In genomic region chr3:189272500-189273119, GRCh38 we compare ENCODE assay signal across 8 cellular contexts.
DNase-seq lines count a peak whose midpoint lies in the region; ATAC-seq and TF ChIP-seq lines count a peak whose summit lies in the region.

No MANE protein-coding gene starts in this region.

- TF ChIP-seq CTCF in astrocyte of the spinal cord (IDR thresholded peaks at IDR 0.05; ENCODE audit: low read depth, low read length) (peak; percentile 34), gastroesophageal sphincter (IDR thresholded peaks at IDR 0.05) (no peak)

- H3K36me3 Mint-ChIP-seq in activated CD4-positive, alpha-beta T cell treated with anti-CD3 and anti-CD28 coated beads, Interleukin-2, amount 10 ng/mL, durations not matched to agents 24 days and 14 days (ENCODE audit: low read depth): peaks cover 2% of the 10 kb centered on the region
- peaks cover 2 to 4% of the 10 kb centered on the region in 2 donors for H3K36me3 Mint-ChIP-seq in stimulated activated naive B cell treated with anti-CD40 and anti-IgM and Interleukin-4, amounts not matched to agents 10 μg/mL and 1 μg/mL and 100 μg/mL, for 72 hours

- H3K27ac Mint-ChIP-seq in activated CD4-positive, alpha-beta T cell treated with anti-CD3 and anti-CD28 coated beads, Interleukin-2, amount 10 ng/mL, durations not matched to agents 24 days and 14 days: peak overlapping the region; percentile 45
- no peak overlapping the region for H3K27ac Mint-ChIP-seq in stimulated activated naive B cell treated with anti-CD40 and anti-IgM and Interleukin-4, amounts not matched to agents 10 μg/mL and 1 μg/mL and 100 μg/mL, for 72 hours

- H3K9me3 Mint-ChIP-seq in activated CD4-positive, alpha-beta T cell treated with anti-CD3 and anti-CD28 coated beads, Interleukin-2, amount 10 ng/mL, durations not matched to agents 24 days and 14 days: peaks cover 14% of the 10 kb centered on the region
- peaks cover 3 to 4% of the 10 kb centered on the region in 2 donors for H3K9me3 Mint-ChIP-seq in stimulated activated naive B cell treated with anti-CD40 and anti-IgM and Interleukin-4, amounts not matched to agents 10 μg/mL and 1 μg/mL and 100 μg/mL, for 72 hours

- no peak overlapping the region for H3K27ac ChIP-seq in gastroesophageal sphincter

- no peak for TF ChIP-seq EP300 in gastroesophageal sphincter (IDR thresholded peaks at IDR 0.05)

- TF ChIP-seq POLR2A in gastroesophageal sphincter (IDR thresholded peaks at IDR 0.05): no peak

- in situ Hi-C loops in astrocyte of the spinal cord (cut with HindIII; ENCODE audit: low sequenced_read_pairs): no loop called here

- 78 to 82% methylated on average over 3 to 4 of the region's 4 CpGs for WGBS in gastroesophageal sphincter (ENCODE audit: low coverage in 1 of 2), 2 donors

- no peaks in the 10 kb centered on the region for H3K27me3 Mint-ChIP-seq in activated CD4-positive, alpha-beta T cell treated with anti-CD3 and anti-CD28 coated beads, Interleukin-2, amount 10 ng/mL, durations not matched to agents 24 days and 14 days
- peaks cover 16 to 28% of the 10 kb centered on the region in 2 donors for H3K27me3 Mint-ChIP-seq in stimulated activated naive B cell treated with anti-CD40 and anti-IgM and Interleukin-4, amounts not matched to agents 10 μg/mL and 1 μg/mL and 100 μg/mL, for 72 hours

- peaks cover 0 to 8% (median 0%) of the 10 kb centered on the region in 3 donors for H3K4me1 ChIP-seq in gastroesophageal sphincter

- ATAC-seq in stimulated activated naive B cell treated with anti-CD40 and anti-IgM and Interleukin-4, amounts not matched to agents 10 μg/mL and 1 μg/mL and 100 μg/mL, for 72 hours (replicated peaks): peak; percentile 38 to 51
- no peak for ATAC-seq in sciatic nerve
- no peak for ATAC-seq in gastroesophageal sphincter
- ATAC-seq in left ventricle myocardium superior: no peak

- H3K4me1 Mint-ChIP-seq in activated CD4-positive, alpha-beta T cell treated with anti-CD3 and anti-CD28 coated beads, Interleukin-2, amount 10 ng/mL, durations not matched to agents 24 days and 14 days: peaks cover 28% of the 10 kb centered on the region
- H3K4me1 Mint-ChIP-seq in stimulated activated naive B cell treated with anti-CD40 and anti-IgM and Interleukin-4, amounts not matched to agents 10 μg/mL and 1 μg/mL and 100 μg/mL, for 72 hours: peaks cover 7 to 13% of the 10 kb centered on the region in 2 donors

- intact Hi-C loops in activated CD4-positive, alpha-beta T cell treated with anti-CD3 and anti-CD28 coated beads, Interleukin-2, amount 10 ng/mL, durations not matched to agents 24 days and 14 days (cut with micrococcal nuclease): loop anchor here (2.0 to 10.0 kb wide), 6 partner anchors 16 to 315 kb away; no protein-coding TSS in a partner anchor
- intact Hi-C loops in sciatic nerve (cut with DNase I): no loop called here
- intact Hi-C loops in left ventricle myocardium superior (cut with micrococcal nuclease): no loop called here

- H3K4me3 ChIP-seq in astrocyte of the spinal cord (ENCODE audit: low read depth, low read length) (no peak overlapping the region), gastroesophageal sphincter (no peak overlapping the region)

- DNase-seq in activated CD4-positive, alpha-beta T cell treated with anti-CD3 and anti-CD28 coated beads, Interleukin-2, amount 10 ng/mL, durations not matched to agents 24 days and 14 days: peak; percentile 68
- DNase-seq in activated CD4-positive, alpha-beta T cell treated with anti-CD3 and anti-CD28 coated beads, Interleukin-2, amount 50 U/mL, for 48 hours: no peak
- DNase-seq in NCI-H1694 treated with DMSO at 0.1 percent for 48 hours (lab: John Stamatoyannopoulos, UW) (peak; percentile 60), astrocyte of the spinal cord (ENCODE audit: low read depth, low spot score) (no peak), sciatic nerve (ENCODE audit: low spot score) (no peak), left ventricle myocardium superior (no peak)
- DNase-seq in stimulated activated naive B cell treated with anti-CD40 and anti-IgM and Interleukin-4, amounts not matched to agents 10 μg/mL and 1 μg/mL and 100 μg/mL, for 72 hours: no peak

- H3K9me3 ChIP-seq in gastroesophageal sphincter: no peaks in the 10 kb centered on the region

- H3K36me3 ChIP-seq in gastroesophageal sphincter: no peaks in the 10 kb centered on the region

- H3K4me3 Mint-ChIP-seq in activated CD4-positive, alpha-beta T cell treated with anti-CD3 and anti-CD28 coated beads, Interleukin-2, amount 10 ng/mL, durations not matched to agents 24 days and 14 days: peak overlapping the region; percentile 8
- no peak overlapping the region for H3K4me3 Mint-ChIP-seq in stimulated activated naive B cell treated with anti-CD40 and anti-IgM and Interleukin-4, amounts not matched to agents 10 μg/mL and 1 μg/mL and 100 μg/mL, for 72 hours

- no peaks in the 10 kb centered on the region for H3K27me3 ChIP-seq in gastroesophageal sphincter

Comparison
In these comparisons a context has a peak if more than half of its experiments do, and no peak if none do; other contexts are left out.
1. DNase-seq: peak in activated CD4-positive, alpha-beta T cell treated with anti-CD3 and anti-CD28 coated beads, Interleukin-2, amount 10 ng/mL, durations not matched to agents 24 days and 14 days (single experiment) and NCI-H1694 treated with DMSO at 0.1 percent for 48 hours (single experiment); none in activated CD4-positive, alpha-beta T cell treated with anti-CD3 and anti-CD28 coated beads, Interleukin-2, amount 50 U/mL, for 48 hours (0 of 2), astrocyte of the spinal cord (single experiment), stimulated activated naive B cell treated with anti-CD40 and anti-IgM and Interleukin-4, amounts not matched to agents 10 μg/mL and 1 μg/mL and 100 μg/mL, for 72 hours (single experiment), sciatic nerve (single experiment) and left ventricle myocardium superior (single experiment).
2. ATAC-seq: peak in stimulated activated naive B cell treated with anti-CD40 and anti-IgM and Interleukin-4, amounts not matched to agents 10 μg/mL and 1 μg/mL and 100 μg/mL, for 72 hours (2 of 2); none in sciatic nerve (single experiment), gastroesophageal sphincter (single experiment) and left ventricle myocardium superior (single experiment).